1 cellular context compared by ENCODE assay signal in the genomic region with DNA sequence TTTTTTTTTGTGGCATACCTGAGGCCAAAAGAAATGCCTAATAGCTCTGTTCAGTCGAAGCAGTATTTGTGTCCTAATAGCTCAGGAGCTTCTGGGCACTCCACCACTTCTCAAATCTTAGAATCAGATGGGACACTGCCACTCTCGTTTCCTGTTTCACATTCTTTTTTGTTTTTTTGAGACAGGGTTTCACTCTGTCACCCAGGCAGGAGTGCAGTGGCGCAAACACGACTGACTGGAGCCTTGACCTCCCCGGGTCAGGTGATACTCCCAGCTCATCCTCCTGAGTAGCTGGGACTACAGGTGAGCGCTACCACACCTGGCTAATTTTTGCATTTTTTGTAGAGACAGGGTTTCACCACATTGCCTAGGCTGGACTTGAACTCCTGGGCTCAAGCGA.
TF ChIP-seq lines count a peak whose summit lies in the region.

No MANE protein-coding gene starts in this region.

TF ChIP-seq in WTC11, 78 proteins besides CTCF, POLR2A, EP300 and RAD21 (continued from another document):
- TF ChIP-seq, protein P1, sequence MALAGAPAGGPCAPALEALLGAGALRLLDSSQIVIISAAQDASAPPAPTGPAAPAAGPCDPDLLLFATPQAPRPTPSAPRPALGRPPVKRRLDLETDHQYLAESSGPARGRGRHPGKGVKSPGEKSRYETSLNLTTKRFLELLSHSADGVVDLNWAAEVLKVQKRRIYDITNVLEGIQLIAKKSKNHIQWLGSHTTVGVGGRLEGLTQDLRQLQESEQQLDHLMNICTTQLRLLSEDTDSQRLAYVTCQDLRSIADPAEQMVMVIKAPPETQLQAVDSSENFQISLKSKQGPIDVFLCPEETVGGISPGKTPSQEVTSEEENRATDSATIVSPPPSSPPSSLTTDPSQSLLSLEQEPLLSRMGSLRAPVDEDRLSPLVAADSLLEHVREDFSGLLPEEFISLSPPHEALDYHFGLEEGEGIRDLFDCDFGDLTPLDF (CRISPR knock-in tag; IDR thresholded peaks at IDR 0.05) = no peak
- TF ChIP-seq SMAD3 (CRISPR knock-in tag; IDR thresholded peaks at IDR 0.05; ENCODE audit: borderline replicate concordance) (no peak), TP53 (CRISPR knock-in tag; IDR thresholded peaks at IDR 0.05) (no peak), JAZF1 (CRISPR knock-in tag; IDR thresholded peaks at IDR 0.05) (no peak), HMGA2 (CRISPR knock-in tag; IDR thresholded peaks at IDR 0.05) (no peak), CBFB (CRISPR knock-in tag; IDR thresholded peaks at IDR 0.05; ENCODE audit: low read depth) (no peak), ELF4 (CRISPR knock-in tag; IDR thresholded peaks at IDR 0.05; ENCODE audit: low read depth) (no peak)
- TF ChIP-seq, protein P2, sequence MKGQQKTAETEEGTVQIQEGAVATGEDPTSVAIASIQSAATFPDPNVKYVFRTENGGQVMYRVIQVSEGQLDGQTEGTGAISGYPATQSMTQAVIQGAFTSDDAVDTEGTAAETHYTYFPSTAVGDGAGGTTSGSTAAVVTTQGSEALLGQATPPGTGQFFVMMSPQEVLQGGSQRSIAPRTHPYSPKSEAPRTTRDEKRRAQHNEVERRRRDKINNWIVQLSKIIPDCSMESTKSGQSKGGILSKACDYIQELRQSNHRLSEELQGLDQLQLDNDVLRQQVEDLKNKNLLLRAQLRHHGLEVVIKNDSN (CRISPR knock-in tag; IDR thresholded peaks at IDR 0.05) = no peak
